11 cellular contexts compared by ENCODE assay signal in genomic region chr22:36376265-36376664, GRCh38. TPM values are rescaled to one million over a fixed set of nuclear protein-coding genes. Genes with fewer than 3 reads are reported as not detected.
DNase-seq lines count a peak whose midpoint lies in the region; ATAC-seq and TF ChIP-seq lines count a peak whose summit lies in the region.
"Had no signal": no experiment of that assay in that cellular context is flagged by ENCODE, and none has a peak within 500 bp of the region (broad histone marks: within the 10 kb centered on the region; RNA-seq: fewer than 3 reads in every experiment).

No MANE protein-coding gene starts in this region.

- ATAC-seq in right cardiac atrium: no peak
- ATAC-seq in left ventricle myocardium superior: no peak
- no peak for ATAC-seq in activated naive CD8-positive, alpha-beta T cell treated with anti-CD3 and anti-CD28 coated beads, Interleukin-2, amount 50 U/mL, for 24 hours
- ATAC-seq in natural killer cell treated with Interleukin-12 subunit alpha and Interleukin-12 subunit beta and Interleukin-15 and Interleukin-18, amount 100 ng/mL, for 72 hours: no peak
- no peak for ATAC-seq in GM18909 (IDR thresholded peaks at IDR 0.05; ENCODE audit: poor library complexity, unreplicated experiment)

- H3K27me3 Mint-ChIP-seq in activated naive CD8-positive, alpha-beta T cell treated with anti-CD3 and anti-CD28 coated beads, Interleukin-2, amount 50 U/mL, for 24 hours: no peaks in the 10 kb centered on the region
- H3K27me3 Mint-ChIP-seq in natural killer cell treated with Interleukin-12 subunit alpha and Interleukin-12 subunit beta and Interleukin-15 and Interleukin-18, amount 100 ng/mL, for 72 hours: no peaks in the 10 kb centered on the region

- H3K4me1 Mint-ChIP-seq in activated naive CD8-positive, alpha-beta T cell treated with anti-CD3 and anti-CD28 coated beads, Interleukin-2, amount 50 U/mL, for 24 hours: peaks cover 97% of the 10 kb centered on the region
- H3K4me1 Mint-ChIP-seq in natural killer cell treated with Interleukin-12 subunit alpha and Interleukin-12 subunit beta and Interleukin-15 and Interleukin-18, amount 100 ng/mL, for 72 hours (ENCODE audit: low read depth in 2 of 2): peaks cover 70 to 82% of the 10 kb centered on the region in 2 donors

- peak overlapping the region; percentile 82 for H3K27ac Mint-ChIP-seq in activated naive CD8-positive, alpha-beta T cell treated with anti-CD3 and anti-CD28 coated beads, Interleukin-2, amount 50 U/mL, for 24 hours
- H3K27ac Mint-ChIP-seq in natural killer cell treated with Interleukin-12 subunit alpha and Interleukin-12 subunit beta and Interleukin-15 and Interleukin-18, amount 100 ng/mL, for 72 hours: peak overlapping the region; percentile 99

- no peak for TF ChIP-seq CTCF in uterus (IDR thresholded peaks at IDR 0.05)

- WGBS in right cardiac atrium: 82% methylated on average over 3 of the region's 3 CpGs

- DNase-seq in right cardiac atrium (peak in 2 of 3 donors; percentile 23 to 24), left ventricle myocardium superior (no peak), uterus (no peak), middle frontal gyrus (ENCODE audit: extremely low spot score, low spot score) (no peak), hepatic stellate cell (ENCODE audit: low spot score) (no peak)
- no peak for DNase-seq in activated naive CD8-positive, alpha-beta T cell treated with anti-CD3 and anti-CD28 coated beads, Interleukin-2, amount 50 U/mL, for 24 hours
- no peak for DNase-seq in natural killer cell treated with Interleukin-12 subunit alpha and Interleukin-12 subunit beta and Interleukin-15 and Interleukin-18, amount 100 ng/mL, for 72 hours (ENCODE audit: low spot score)
- DNase-seq: activated effector memory CD4-positive, alpha-beta T cell treated with Interleukin-2 at 50 U/mL for 16 hours; dorsolateral prefrontal cortex; NCI-H524 had no signal

- H3K27ac ChIP-seq in right cardiac atrium (ENCODE audit: low read length) (peak overlapping the region; percentile 71), uterus (peak overlapping the region; percentile 96 to 98)

- H3K9me3 ChIP-seq in right cardiac atrium (ENCODE audit: control insufficient read depth, low read length): no peaks in the 10 kb centered on the region
- no peaks in the 10 kb centered on the region for H3K9me3 ChIP-seq in uterus

- no peaks in the 10 kb centered on the region for H3K36me3 ChIP-seq in uterus

- H3K4me3 Mint-ChIP-seq in activated naive CD8-positive, alpha-beta T cell treated with anti-CD3 and anti-CD28 coated beads, Interleukin-2, amount 50 U/mL, for 24 hours: peak overlapping the region; percentile 77
- peak overlapping the region; percentile 58 for H3K4me3 Mint-ChIP-seq in natural killer cell treated with Interleukin-12 subunit alpha and Interleukin-12 subunit beta and Interleukin-15 and Interleukin-18, amount 100 ng/mL, for 72 hours

- intact Hi-C loops in right cardiac atrium (cut with DNase I) (no loop called here), left ventricle myocardium superior (cut with micrococcal nuclease) (no loop called here), uterus (cut with DNase I; ENCODE audit: low total_unique reads) (no loop called here)

- H3K4me1 ChIP-seq in right cardiac atrium (ENCODE audit: control insufficient read depth, insufficient read depth, low read length) (peaks cover 37% of the 10 kb centered on the region), uterus (peaks cover 36 to 60% of the 10 kb centered on the region in 2 donors)

- no peaks in the 10 kb centered on the region for H3K27me3 ChIP-seq in right cardiac atrium (ENCODE audit: control insufficient read depth, insufficient read depth)
- H3K27me3 ChIP-seq in uterus: no peaks in the 10 kb centered on the region
- H3K27me3 ChIP-seq: dorsolateral prefrontal cortex had no signal

- peaks cover 62% of the 10 kb centered on the region for H3K36me3 Mint-ChIP-seq in activated naive CD8-positive, alpha-beta T cell treated with anti-CD3 and anti-CD28 coated beads, Interleukin-2, amount 50 U/mL, for 24 hours (ENCODE audit: low read depth)
- H3K36me3 Mint-ChIP-seq in natural killer cell treated with Interleukin-12 subunit alpha and Interleukin-12 subunit beta and Interleukin-15 and Interleukin-18, amount 100 ng/mL, for 72 hours: peaks cover 4% of the 10 kb centered on the region

- no peaks in the 10 kb centered on the region for H3K9me3 Mint-ChIP-seq in activated naive CD8-positive, alpha-beta T cell treated with anti-CD3 and anti-CD28 coated beads, Interleukin-2, amount 50 U/mL, for 24 hours
- no peaks in the 10 kb centered on the region for H3K9me3 Mint-ChIP-seq in natural killer cell treated with Interleukin-12 subunit alpha and Interleukin-12 subunit beta and Interleukin-15 and Interleukin-18, amount 100 ng/mL, for 72 hours

- H3K4me3 ChIP-seq in right cardiac atrium (ENCODE audit: low read length): no peak overlapping the region
- H3K4me3 ChIP-seq in uterus: no peak overlapping the region
- H3K4me3 ChIP-seq: dorsolateral prefrontal cortex had no signal

- no peak for TF ChIP-seq POLR2A in uterus (IDR thresholded peaks at IDR 0.05)

RNA-seq across cellular contexts. Expression of gene MYH9, which starts 11.5 kb away (rescaled TPM):
- total RNA-seq in right cardiac atrium (100 to 1,000 TPM; 140 to 224 (median 163) TPM), left ventricle myocardium superior (161 TPM), uterus (1,000 to 10,000 TPM in 1 of 4 donors, 100 to 1,000 TPM in 3; 215 to 1,171 (median 400) TPM)
- polyA plus RNA-seq in right cardiac atrium: 92.5 TPM
- total RNA-seq in natural killer cell treated with Interleukin-12 subunit alpha and Interleukin-12 subunit beta and Interleukin-15 and Interleukin-18, amount 100 ng/mL, for 72 hours: 100 to 1,000 TPM; 623 to 642 TPM

Comparison
In these comparisons a context has a peak if more than half of its experiments do, and no peak if none do; other contexts are left out.
1. DNase-seq: peak in right cardiac atrium (2 of 3); none in left ventricle myocardium superior (single experiment), activated naive CD8-positive, alpha-beta T cell treated with anti-CD3 and anti-CD28 coated beads, Interleukin-2, amount 50 U/mL, for 24 hours (single experiment), natural killer cell treated with Interleukin-12 subunit alpha and Interleukin-12 subunit beta and Interleukin-15 and Interleukin-18, amount 100 ng/mL, for 72 hours (single experiment), uterus (0 of 2), middle frontal gyrus (single experiment) and hepatic stellate cell (single experiment).